In the genomic region with DNA sequence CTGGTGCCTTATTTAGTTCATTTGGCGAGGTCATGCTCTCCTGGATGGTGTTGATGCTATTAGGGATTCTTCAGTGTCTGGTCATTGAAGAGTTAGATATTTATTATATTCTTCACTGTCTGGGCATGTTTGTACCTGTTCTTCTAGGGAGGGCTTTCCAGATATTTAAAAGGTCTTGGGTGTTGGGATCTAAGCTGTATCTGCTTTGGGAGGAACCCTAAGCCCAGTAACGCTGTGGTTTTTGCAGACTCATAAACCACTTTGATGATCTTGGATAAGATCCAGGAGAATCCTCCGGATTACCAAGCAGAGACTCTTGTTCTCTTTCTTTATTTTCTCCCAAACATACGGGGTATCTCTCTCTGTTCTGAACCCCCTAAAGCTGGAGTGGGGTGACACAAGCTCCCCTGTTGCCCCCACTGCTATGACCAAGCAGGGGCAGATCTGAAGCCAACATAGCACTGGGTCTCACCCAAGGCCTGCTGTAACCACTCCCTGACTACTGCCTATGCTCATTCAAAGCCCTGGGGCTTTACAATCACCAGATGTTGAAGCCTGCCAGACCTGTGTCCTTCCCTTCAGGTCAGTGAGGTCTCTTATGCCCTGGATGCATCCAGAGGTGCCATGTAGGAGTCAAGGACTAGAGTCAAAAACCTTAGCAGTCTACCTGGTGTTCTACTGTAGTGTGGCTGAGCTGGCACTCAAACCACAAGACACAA, we compare ENCODE assay signal across 13 cellular contexts.
DNase-seq lines count a peak whose midpoint lies in the region; ATAC-seq and TF ChIP-seq lines count a peak whose summit lies in the region.
"Had no signal": no experiment of that assay in that cellular context is flagged by ENCODE, and none has a peak within 500 bp of the region (broad histone marks: within the 10 kb centered on the region; RNA-seq: fewer than 3 reads in every experiment).

No MANE protein-coding gene starts in this region.

- no peak overlapping the region for H3K27ac Mint-ChIP-seq in nephron progenitor cell
- H3K27ac Mint-ChIP-seq: CD4-positive, CD25-positive, alpha-beta regulatory T cell had no signal

- no peaks in the 10 kb centered on the region for H3K27me3 ChIP-seq in adrenal gland

- DNase-seq in HT1080 (ENCODE audit: low read depth) (peak; percentile 1), astrocyte of the spinal cord (ENCODE audit: low read depth, low spot score) (peak; percentile 59), fibroblast of mammary gland (ENCODE audit: low read depth) (peak; percentile 30), smooth muscle cell of the brain vasculature (ENCODE audit: low read depth, low spot score) (peak; percentile 18), Right ventricle myocardium inferior (ENCODE audit: missing footprints) (no peak), nephron progenitor cell (no peak), adrenal gland (no peak)
- DNase-seq: Caco-2; CD4-positive, CD25-positive, alpha-beta regulatory T cell; H7; NCI-H1105 treated with DMSO at 0.1 percent for 48 hours; NCI-H1694 treated with DMSO at 0.1 percent for 48 hours; NCI-H69 had no signal

- H3K4me3 ChIP-seq in astrocyte of the spinal cord (ENCODE audit: low read depth, low read length), result no peak overlapping the region
- no peak overlapping the region for H3K4me3 ChIP-seq in fibroblast of mammary gland (ENCODE audit: control insufficient read depth, low read depth, low read length)
- no peak overlapping the region for H3K4me3 ChIP-seq in adrenal gland

- H3K36me3 Mint-ChIP-seq in nephron progenitor cell (ENCODE audit: low read depth), result no peaks in the 10 kb centered on the region
- H3K36me3 Mint-ChIP-seq: CD4-positive, CD25-positive, alpha-beta regulatory T cell had no signal

- H3K27ac ChIP-seq in adrenal gland, result no peak overlapping the region

- ATAC-seq in Right ventricle myocardium inferior, result no peak

- H3K27me3 Mint-ChIP-seq in nephron progenitor cell (ENCODE audit: low read depth, poor library complexity), result peaks cover 3% of the 10 kb centered on the region
- H3K27me3 Mint-ChIP-seq: CD4-positive, CD25-positive, alpha-beta regulatory T cell had no signal

- H3K4me1 ChIP-seq in adrenal gland (replicated peaks in 1 of 2), result no peaks in the 10 kb centered on the region
- H3K4me1 ChIP-seq: Caco-2 had no signal

- TF ChIP-seq CTCF in astrocyte of the spinal cord (IDR thresholded peaks at IDR 0.05; ENCODE audit: low read depth, low read length), result no peak
- TF ChIP-seq CTCF in fibroblast of mammary gland (conservative IDR thresholded peaks at IDR 0.05; ENCODE audit: control insufficient read depth, insufficient read depth, low read depth, low read length), result no peak
- TF ChIP-seq CTCF in nephron progenitor cell (IDR thresholded peaks at IDR 0.05), result no peak
- no peak for TF ChIP-seq CTCF in adrenal gland (IDR thresholded peaks at IDR 0.05)

- no peaks in the 10 kb centered on the region for H3K9me3 ChIP-seq in adrenal gland (replicated peaks in 1 of 3)
- H3K9me3 ChIP-seq: Caco-2 had no signal

- H3K4me1 Mint-ChIP-seq in nephron progenitor cell, result no peaks in the 10 kb centered on the region
- H3K4me1 Mint-ChIP-seq: CD4-positive, CD25-positive, alpha-beta regulatory T cell had no signal

- H3K4me3 Mint-ChIP-seq in nephron progenitor cell, result no peak overlapping the region
- H3K4me3 Mint-ChIP-seq: CD4-positive, CD25-positive, alpha-beta regulatory T cell had no signal

- H3K9me3 Mint-ChIP-seq in nephron progenitor cell, result peaks cover 14% of the 10 kb centered on the region

- in situ Hi-C loops in astrocyte of the spinal cord (cut with HindIII; ENCODE audit: low sequenced_read_pairs), result no loop called here

- intact Hi-C loops in Right ventricle myocardium inferior (cut with DNase I) (no loop called here), adrenal gland (cut with DNase I) (no loop called here)

- 56 to 63% (median 61%) methylated on average over 4 of the region's 4 CpGs for WGBS in adrenal gland, 4 donors

- TF ChIP-seq POLR2A in adrenal gland (IDR thresholded peaks at IDR 0.05), result no peak

- H3K36me3 ChIP-seq in adrenal gland (replicated peaks in 1 of 2), result no peaks in the 10 kb centered on the region

Comparison
In these comparisons a context has a peak if more than half of its experiments do, and no peak if none do; other contexts are left out.
1. DNase-seq: peak in HT1080 (single experiment), astrocyte of the spinal cord (single experiment), fibroblast of mammary gland (single experiment) and smooth muscle cell of the brain vasculature (single experiment); none in Right ventricle myocardium inferior (single experiment), nephron progenitor cell (single experiment) and adrenal gland (0 of 7).